Comparison of ENCODE assay signal across 1 cellular context in the genomic region with DNA sequence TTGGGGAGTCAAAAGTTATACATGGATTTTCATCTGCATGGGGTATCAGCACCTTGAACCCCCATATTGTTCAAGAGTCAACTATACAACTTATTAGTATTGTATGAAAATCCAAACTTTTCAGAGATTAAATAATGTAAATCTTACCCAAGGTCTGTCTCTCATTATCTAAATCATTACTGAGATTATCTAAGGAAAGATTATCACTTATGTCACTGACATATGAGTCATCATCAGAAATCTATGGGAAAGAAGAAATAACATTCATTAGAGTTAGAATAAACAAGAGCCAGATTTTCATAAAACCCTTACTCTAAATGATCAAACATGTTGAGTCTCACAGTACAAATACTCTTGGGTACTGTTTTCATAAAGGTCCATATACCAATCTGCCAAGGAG.
TF ChIP-seq lines count a peak whose summit lies in the region.

No MANE protein-coding gene starts in this region.

TF ChIP-seq in SK-N-SH, 30 proteins besides CTCF, POLR2A, EP300 and RAD21 (continued from another document):
- TF ChIP-seq, protein P1, sequence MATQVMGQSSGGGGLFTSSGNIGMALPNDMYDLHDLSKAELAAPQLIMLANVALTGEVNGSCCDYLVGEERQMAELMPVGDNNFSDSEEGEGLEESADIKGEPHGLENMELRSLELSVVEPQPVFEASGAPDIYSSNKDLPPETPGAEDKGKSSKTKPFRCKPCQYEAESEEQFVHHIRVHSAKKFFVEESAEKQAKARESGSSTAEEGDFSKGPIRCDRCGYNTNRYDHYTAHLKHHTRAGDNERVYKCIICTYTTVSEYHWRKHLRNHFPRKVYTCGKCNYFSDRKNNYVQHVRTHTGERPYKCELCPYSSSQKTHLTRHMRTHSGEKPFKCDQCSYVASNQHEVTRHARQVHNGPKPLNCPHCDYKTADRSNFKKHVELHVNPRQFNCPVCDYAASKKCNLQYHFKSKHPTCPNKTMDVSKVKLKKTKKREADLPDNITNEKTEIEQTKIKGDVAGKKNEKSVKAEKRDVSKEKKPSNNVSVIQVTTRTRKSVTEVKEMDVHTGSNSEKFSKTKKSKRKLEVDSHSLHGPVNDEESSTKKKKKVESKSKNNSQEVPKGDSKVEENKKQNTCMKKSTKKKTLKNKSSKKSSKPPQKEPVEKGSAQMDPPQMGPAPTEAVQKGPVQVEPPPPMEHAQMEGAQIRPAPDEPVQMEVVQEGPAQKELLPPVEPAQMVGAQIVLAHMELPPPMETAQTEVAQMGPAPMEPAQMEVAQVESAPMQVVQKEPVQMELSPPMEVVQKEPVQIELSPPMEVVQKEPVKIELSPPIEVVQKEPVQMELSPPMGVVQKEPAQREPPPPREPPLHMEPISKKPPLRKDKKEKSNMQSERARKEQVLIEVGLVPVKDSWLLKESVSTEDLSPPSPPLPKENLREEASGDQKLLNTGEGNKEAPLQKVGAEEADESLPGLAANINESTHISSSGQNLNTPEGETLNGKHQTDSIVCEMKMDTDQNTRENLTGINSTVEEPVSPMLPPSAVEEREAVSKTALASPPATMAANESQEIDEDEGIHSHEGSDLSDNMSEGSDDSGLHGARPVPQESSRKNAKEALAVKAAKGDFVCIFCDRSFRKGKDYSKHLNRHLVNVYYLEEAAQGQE (IDR thresholded peaks at IDR 0.05; ENCODE audit: low read depth, low read length) = no peak
- TF ChIP-seq YY1 (IDR thresholded peaks at IDR 0.05; ENCODE audit: low read depth) (no peak), GABPA (IDR thresholded peaks at IDR 0.05; ENCODE audit: low read depth) (no peak), GATA2 (CRISPR knock-in tag; IDR thresholded peaks at IDR 0.05) (no peak), CHD2 (IDR thresholded peaks at IDR 0.05; ENCODE audit: low read length, partially characterized antibody) (no peak), FOSL2 (IDR thresholded peaks at IDR 0.05; ENCODE audit: borderline replicate concordance, low read depth) (peak; percentile 29; the same call in 1 of the 2 replicates), USF2 (IDR thresholded peaks at IDR 0.05; ENCODE audit: borderline replicate concordance, low read depth, low read length) (no peak), JUND (IDR thresholded peaks at IDR 0.05) (peak; percentile 51), RXRA (IDR thresholded peaks at IDR 0.05; ENCODE audit: borderline replicate concordance, low read depth) (no peak), ZBTB33 (IDR thresholded peaks at IDR 0.05; ENCODE audit: borderline replicate concordance, low read depth) (no peak), TEAD4 (IDR thresholded peaks at IDR 0.05; ENCODE audit: borderline replicate concordance, insufficient read depth) (no peak), FOXM1 (IDR thresholded peaks at IDR 0.05; ENCODE audit: low read depth) (no peak)
- TF ChIP-seq, protein P2, sequence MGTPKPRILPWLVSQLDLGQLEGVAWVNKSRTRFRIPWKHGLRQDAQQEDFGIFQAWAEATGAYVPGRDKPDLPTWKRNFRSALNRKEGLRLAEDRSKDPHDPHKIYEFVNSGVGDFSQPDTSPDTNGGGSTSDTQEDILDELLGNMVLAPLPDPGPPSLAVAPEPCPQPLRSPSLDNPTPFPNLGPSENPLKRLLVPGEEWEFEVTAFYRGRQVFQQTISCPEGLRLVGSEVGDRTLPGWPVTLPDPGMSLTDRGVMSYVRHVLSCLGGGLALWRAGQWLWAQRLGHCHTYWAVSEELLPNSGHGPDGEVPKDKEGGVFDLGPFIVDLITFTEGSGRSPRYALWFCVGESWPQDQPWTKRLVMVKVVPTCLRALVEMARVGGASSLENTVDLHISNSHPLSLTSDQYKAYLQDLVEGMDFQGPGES (IDR thresholded peaks at IDR 0.05; ENCODE audit: low read depth, low read length) = no peak
